21 cellular contexts compared by ENCODE assay signal in genomic region chr7:33591481-33591880, GRCh38.
A peak's percentile ranks its signal among the peaks of the same experiment; 100 is the strongest.
DNase-seq lines count a peak whose midpoint lies in the region; ATAC-seq, FAIRE-seq and TF ChIP-seq lines count a peak whose summit lies in the region.
"Had no signal": no experiment of that assay in that cellular context is flagged by ENCODE, and none has a peak within 500 bp of the region (broad histone marks: within the 10 kb centered on the region; RNA-seq: fewer than 3 reads in every experiment).

No MANE protein-coding gene starts in this region.

- H4K20me1 ChIP-seq in GM23248 (ENCODE audit: insufficient read depth) (no peaks in the 10 kb centered on the region), astrocyte (ENCODE audit: insufficient read depth, low read length) (no peaks in the 10 kb centered on the region), GM23338 (replicated peaks; ENCODE audit: insufficient read depth) (no peaks in the 10 kb centered on the region)

- no peak for ATAC-seq in left cardiac atrium
- ATAC-seq in GM23338: no peak
- ATAC-seq in HG03108 (IDR thresholded peaks at IDR 0.05; ENCODE audit: unreplicated experiment): no peak
- ATAC-seq: activated T-cell treated with anti-CD3 and anti-CD28 coated beads, Interleukin-2, amount 50 U/mL, for 4 hours had no signal

- H3K4me1 ChIP-seq in GM23248 (ENCODE audit: insufficient read depth) (peaks cover 12% of the 10 kb centered on the region), astrocyte (ENCODE audit: insufficient read depth, low read length) (no peaks in the 10 kb centered on the region), GM23338 (ENCODE audit: insufficient read depth) (peaks cover 4% of the 10 kb centered on the region; the same call in 1 of the 2 replicates)

- peaks cover 3% of the 10 kb centered on the region for H3K36me3 Mint-ChIP-seq in astrocyte (ENCODE audit: low read depth, unreplicated experiment)
- no peaks in the 10 kb centered on the region for H3K36me3 Mint-ChIP-seq in GM23338 (ENCODE audit: low read depth)

- H3K27me3 Mint-ChIP-seq in astrocyte (ENCODE audit: low read depth, unreplicated experiment) (no peaks in the 10 kb centered on the region), GM23338 (ENCODE audit: insufficient read depth, low read depth, poor library complexity) (no peaks in the 10 kb centered on the region)
- H3K27me3 Mint-ChIP-seq: activated CD4-positive, alpha-beta memory T cell treated with anti-CD3 and anti-CD28 coated beads, Interleukin-2, amount 10 ng/mL, durations not matched to agents 7 days and 5 days; activated naive CD4-positive, alpha-beta T cell treated with anti-CD3 and anti-CD28 coated beads, Interleukin-2, amount 50 U/mL, for 24 hours had no signal

- peak; percentile 76 for FAIRE-seq in astrocyte (lab: Jason Lieb, UNC)
- FAIRE-seq: GM12892, RCC 7860 had no signal

- no peaks in the 10 kb centered on the region for H3K9me3 ChIP-seq in GM23248 (ENCODE audit: low read depth)
- no peaks in the 10 kb centered on the region for H3K9me3 ChIP-seq in astrocyte (ENCODE audit: insufficient read depth, low read depth, low read length)
- H3K9me3 ChIP-seq: neutrophil, vagina had no signal

- in situ Hi-C loops in GM23248 (cut with MboI): no loop called here

- WGBS in GM23248 (ENCODE audit: low coverage in 1 of 2, low lambda C conversion rate in 2 of 2, missing lambda C conversion rate in 2 of 2), 2 experiments: 68 to 74% methylated on average over 5 of the region's 5 CpGs

- no peaks in the 10 kb centered on the region for H3F3A ChIP-seq in GM23248 (ENCODE audit: insufficient read depth)
- no peaks in the 10 kb centered on the region for H3F3A ChIP-seq in GM23338 (replicated peaks; ENCODE audit: low read depth)

- H3K4me2 ChIP-seq in GM23248 (ENCODE audit: unreplicated experiment): no peak overlapping the region
- no peak overlapping the region for H3K4me2 ChIP-seq in astrocyte (ENCODE audit: low read length)
- H3K4me2 ChIP-seq in GM23338: no peak overlapping the region

- intact Hi-C loops in left cardiac atrium (cut with DNase I): no loop called here

- H3K9ac ChIP-seq in GM23248 (no peak overlapping the region), astrocyte (ENCODE audit: low read length) (no peak overlapping the region)

- no peak for TF ChIP-seq CTCF in astrocyte (IDR thresholded peaks at IDR 0.05; ENCODE audit: insufficient read depth, low read depth, low read length)
- TF ChIP-seq CTCF in GM23338 (conservative IDR thresholded peaks at IDR 0.05; ENCODE audit: low read depth in 2 of 2): no peak

- H3K4me1 Mint-ChIP-seq in astrocyte (ENCODE audit: low read depth, unreplicated experiment): no peaks in the 10 kb centered on the region
- no peaks in the 10 kb centered on the region; the same call in 2 of the 3 replicates for H3K4me1 Mint-ChIP-seq in GM23338
- H3K4me1 Mint-ChIP-seq: activated CD4-positive, alpha-beta memory T cell treated with anti-CD3 and anti-CD28 coated beads, Interleukin-2, amount 10 ng/mL, durations not matched to agents 7 days and 5 days; activated naive CD4-positive, alpha-beta T cell treated with anti-CD3 and anti-CD28 coated beads, Interleukin-2, amount 50 U/mL, for 24 hours had no signal

- H3K36me3 ChIP-seq in GM23248 (ENCODE audit: low read depth) (no peaks in the 10 kb centered on the region), astrocyte (ENCODE audit: insufficient read depth, low read length) (no peaks in the 10 kb centered on the region), GM23338 (ENCODE audit: insufficient read depth) (no peaks in the 10 kb centered on the region)
- H3K36me3 ChIP-seq: neutrophil, vagina, WERI-Rb-1 had no signal

- H3K4me3 Mint-ChIP-seq in astrocyte (ENCODE audit: unreplicated experiment) (no peak overlapping the region), GM23338 (no peak overlapping the region)
- H3K4me3 Mint-ChIP-seq: activated CD4-positive, alpha-beta memory T cell treated with anti-CD3 and anti-CD28 coated beads, Interleukin-2, amount 10 ng/mL, durations not matched to agents 7 days and 5 days; activated naive CD4-positive, alpha-beta T cell treated with anti-CD3 and anti-CD28 coated beads, Interleukin-2, amount 50 U/mL, for 24 hours; activated T-cell treated with anti-CD3 and anti-CD28 coated beads, Interleukin-2, amount 50 U/mL, for 4 hours had no signal

- H3K9me3 Mint-ChIP-seq in astrocyte (ENCODE audit: unreplicated experiment) (no peaks in the 10 kb centered on the region), GM23338 (no peaks in the 10 kb centered on the region)
- H3K9me3 Mint-ChIP-seq: activated CD4-positive, alpha-beta memory T cell treated with anti-CD3 and anti-CD28 coated beads, Interleukin-2, amount 10 ng/mL, durations not matched to agents 7 days and 5 days; activated naive CD4-positive, alpha-beta T cell treated with anti-CD3 and anti-CD28 coated beads, Interleukin-2, amount 50 U/mL, for 24 hours; activated T-cell treated with anti-CD3 and anti-CD28 coated beads, Interleukin-2, amount 50 U/mL, for 4 hours had no signal

- no peak overlapping the region for H3K27ac Mint-ChIP-seq in astrocyte (ENCODE audit: unreplicated experiment)
- no peak overlapping the region for H3K27ac Mint-ChIP-seq in GM23338
- H3K27ac Mint-ChIP-seq: activated CD4-positive, alpha-beta memory T cell treated with anti-CD3 and anti-CD28 coated beads, Interleukin-2, amount 10 ng/mL, durations not matched to agents 7 days and 5 days; activated naive CD4-positive, alpha-beta T cell treated with anti-CD3 and anti-CD28 coated beads, Interleukin-2, amount 50 U/mL, for 24 hours had no signal

- H3K4me3 ChIP-seq in GM23248: no peak overlapping the region
- H3K4me3 ChIP-seq in astrocyte (ENCODE audit: insufficient read depth, low read depth, low read length): no peak overlapping the region
- H3K4me3 ChIP-seq in GM23338: no peak overlapping the region
- H3K4me3 ChIP-seq: vagina had no signal

- no peak overlapping the region for H2AFZ ChIP-seq in GM23248
- H2AFZ ChIP-seq in astrocyte (ENCODE audit: low read depth, low read length): no peak overlapping the region
- H2AFZ ChIP-seq in GM23338: no peak overlapping the region

- no peaks in the 10 kb centered on the region for H3K79me2 ChIP-seq in GM23248 (ENCODE audit: insufficient read depth)
- no peaks in the 10 kb centered on the region for H3K79me2 ChIP-seq in astrocyte (ENCODE audit: insufficient read depth, low read length)
- H3K79me2 ChIP-seq in GM23338 (replicated peaks; ENCODE audit: insufficient read depth): no peaks in the 10 kb centered on the region

- H3K27me3 ChIP-seq in GM23248 (replicated peaks; ENCODE audit: insufficient read depth): no peaks in the 10 kb centered on the region
- no peaks in the 10 kb centered on the region for H3K27me3 ChIP-seq in astrocyte (ENCODE audit: insufficient read depth, low read length)
- H3K27me3 ChIP-seq in GM23338 (ENCODE audit: insufficient read depth): no peaks in the 10 kb centered on the region
- H3K27me3 ChIP-seq: neutrophil, vagina had no signal

- 0 out of 2 replicates have a peak overlapping the region, but pooled peaks have one; percentile 4 for H3K27ac ChIP-seq in GM23248
- no peak overlapping the region for H3K27ac ChIP-seq in astrocyte (ENCODE audit: low read depth, low read length)
- H3K27ac ChIP-seq in GM23338 (ENCODE audit: low read depth): no peak overlapping the region
- H3K27ac ChIP-seq: neutrophil, vagina, WERI-Rb-1 had no signal

- DNase-seq in GM23248: peak; percentile 3
- peak; percentile 11 for DNase-seq in NAMALWA (ENCODE audit: low spot score)
- DNase-seq in astrocyte (ENCODE audit: low read depth): no peak
- peak; percentile 23 for DNase-seq in iris pigment epithelial cell (ENCODE audit: low read depth)
- DNase-seq in left cardiac atrium: no peak
- no peak for DNase-seq in GM23338 (ENCODE audit: low spot score)
- DNase-seq: activated CD4-positive, alpha-beta memory T cell treated with anti-CD3 and anti-CD28 coated beads, Interleukin-2, amount 10 ng/mL, durations not matched to agents 7 days and 5 days; activated T-cell treated with anti-CD3 and anti-CD28 coated beads, Interleukin-2, amount 50 U/mL, for 4 hours; GF-D8; MM.1S; NCI-H2107; NCI-H774; stimulated activated CD4-positive, alpha-beta T cell treated with anti-CD3 and anti-CD28 coated beads, Interleukin-12 subunit alpha, Interleukin-12 subunit beta, amount 100 ng/mL, for 4 hours; SW 1271; WERI-Rb-1 had no signal

- H3K9me2 ChIP-seq in GM23248 (ENCODE audit: insufficient read depth) (no peaks in the 10 kb centered on the region), GM23338 (ENCODE audit: insufficient read depth) (no peaks in the 10 kb centered on the region)

TF ChIP-seq in GM23338, 12 proteins besides CTCF, POLR2A, EP300 and RAD21:
- TF ChIP-seq JUNB (IDR thresholded peaks at IDR 0.05; ENCODE audit: unreplicated experiment): no peak
- no peak for TF ChIP-seq NANOG (IDR thresholded peaks at IDR 0.05; ENCODE audit: borderline replicate concordance)
- no peak for TF ChIP-seq CREB1 (CRISPR knock-in tag; IDR thresholded peaks at IDR 0.05; ENCODE audit: low read depth)
- no peak for TF ChIP-seq STAT1 (IDR thresholded peaks at IDR 0.05; ENCODE audit: unreplicated experiment)
- TF ChIP-seq EZH2 (IDR thresholded peaks at IDR 0.05; ENCODE audit: low read depth, unreplicated experiment): no peak
- TF ChIP-seq REST (IDR thresholded peaks at IDR 0.05; ENCODE audit: unreplicated experiment): no peak
- TF ChIP-seq ZNF114 (CRISPR knock-in tag; IDR thresholded peaks at IDR 0.05): no peak

Comparison
In these comparisons a context has a peak if more than half of its experiments do, and no peak if none do; other contexts are left out.
1. DNase-seq: peak in GM23248 (single experiment), NAMALWA (single experiment) and iris pigment epithelial cell (single experiment); none in astrocyte (single experiment), left cardiac atrium (single experiment) and GM23338 (single experiment).